ENCODE assay signal across 17 cellular contexts in genomic region chr5:111548312-111548930, GRCh38. TPM values are rescaled to one million over a fixed set of nuclear protein-coding genes. Genes with fewer than 3 reads are reported as not detected.
DNase-seq lines count a peak whose midpoint lies in the region; TF ChIP-seq lines count a peak whose summit lies in the region.
"Had no signal": no experiment of that assay in that cellular context is flagged by ENCODE, and none has a peak within 500 bp of the region (broad histone marks: within the 10 kb centered on the region; RNA-seq: fewer than 3 reads in every experiment).

No MANE protein-coding gene starts in this region.

- DNase-seq in DMS 273 (lab: John Stamatoyannopoulos, UW; ENCODE audit: unreplicated experiment) (peak; percentile 10), DMS 273 treated with DMSO at 0.1 percent for 48 hours (lab: John Stamatoyannopoulos, UW) (peak; percentile 10), NCI-H2227 (lab: John Stamatoyannopoulos, UW; ENCODE audit: unreplicated experiment) (peak; percentile 60), islet precursor cell (peak; percentile 62), H4 (ENCODE audit: low spot score) (no peak), osteoblast (ENCODE audit: insufficient read length, low spot score, missing footprints) (no peak), amniotic stem cell (lab: John Stamatoyannopoulos, UW) (no peak)
- DNase-seq: ACHN; C1 segment of cervical spinal cord; CD8-positive, alpha-beta memory T cell; GDM1; NCI-H1930; NCI-H2171; NCI-H446 treated with DMSO at 0.1 percent for 48 hours; NK-92 treated with Interleukin-12 subunit alpha and Interleukin-12 subunit beta, amount 100 ng/mL, for 24 hours; SHP77 had no signal

- no peaks in the 10 kb centered on the region for H4K20me1 ChIP-seq in osteoblast (ENCODE audit: insufficient read depth, low read length)

- H3K4me2 ChIP-seq in osteoblast (ENCODE audit: insufficient read depth, low read length): no peak overlapping the region

- H3K79me2 ChIP-seq in osteoblast (ENCODE audit: insufficient read depth, low read length): no peaks in the 10 kb centered on the region

- H2AFZ ChIP-seq in osteoblast (ENCODE audit: low read length): no peak overlapping the region

- no peaks in the 10 kb centered on the region for H3K27me3 ChIP-seq in osteoblast (ENCODE audit: insufficient read depth, low read length)

- H3K36me3 ChIP-seq in osteoblast (ENCODE audit: insufficient read depth, low read length): no peaks in the 10 kb centered on the region

- H3K9me3 ChIP-seq in osteoblast (ENCODE audit: low read depth, low read length): no peaks in the 10 kb centered on the region

- TF ChIP-seq CTCF in osteoblast (IDR thresholded peaks at IDR 0.05; ENCODE audit: extremely low read depth, low read depth, low read length): no peak

- peaks cover 26% of the 10 kb centered on the region for H3K4me1 ChIP-seq in osteoblast (ENCODE audit: insufficient read depth, low read length)

- H3K27ac ChIP-seq in osteoblast (ENCODE audit: low read depth, low read length): no peak overlapping the region
- H3K27ac ChIP-seq: SK-N-MC had no signal

- no peak overlapping the region for H3K4me3 ChIP-seq in osteoblast (ENCODE audit: insufficient read depth, low read length)
- H3K4me3 ChIP-seq: SK-N-MC had no signal

RNA-seq across cellular contexts. Expression of gene STARD4, which starts 36.1 kb away (rescaled TPM):
- total RNA-seq in H4 (2014; rRNA removed; shearing (Covaris generic)): 67.1 and 91.0 TPM in 2 replicates
- total RNA-seq in osteoblast: 102 and 106 TPM in 2 replicates

Comparison
In these comparisons a context has a peak if more than half of its experiments do, and no peak if none do; other contexts are left out.
1. DNase-seq: peak in DMS 273 (single experiment), DMS 273 treated with DMSO at 0.1 percent for 48 hours (single experiment), NCI-H2227 (single experiment) and islet precursor cell (single experiment); none in H4 (single experiment), osteoblast (single experiment) and amniotic stem cell (single experiment).